Comparison of ENCODE assay signal across 18 cellular contexts in genomic region chr3:96319176-96319575, GRCh38.
"Had no signal": no experiment of that assay in that cellular context is flagged by ENCODE, and none has a peak within 500 bp of the region (broad histone marks: within the 10 kb centered on the region; RNA-seq: fewer than 3 reads in every experiment).

No MANE protein-coding gene starts in this region.

- H3K27me3 ChIP-seq: adrenal gland, dorsolateral prefrontal cortex, esophagus muscularis mucosa, heart left ventricle had no signal

- DNase-seq: activated CD4-positive, alpha-beta T cell treated with anti-CD3 and anti-CD28 coated beads, Interleukin-2, amount 50 U/mL, for 48 hours; activated naive CD4-positive, alpha-beta T cell treated with anti-CD3 and anti-CD28 coated beads, Interleukin-2, amount 50 U/mL, for 16 hours; adrenal gland; dorsolateral prefrontal cortex; foreskin melanocyte; heart left ventricle; midbrain; right cardiac atrium; stimulated activated CD4-positive, alpha-beta T cell treated with anti-CD3 and anti-CD28 coated beads, Interleukin-4, amount 100 ng/mL, for 4 hours; stimulated activated CD8-positive, alpha-beta memory T cell treated with anti-CD3 and anti-CD28 coated beads, Interleukin-4, amount 100 ng/mL, for 48 hours; stimulated activated naive CD8-positive, alpha-beta T cell treated with anti-CD3 and anti-CD28 coated beads, Interleukin-15, Interleukin-2, amounts not matched to agents 100 U/mL and 50 U/mL, for 24 hours; trophoblast cell had no signal

- H3K4me3 ChIP-seq: adrenal gland, dorsolateral prefrontal cortex, esophagus muscularis mucosa, heart left ventricle, lung, skin epidermis had no signal

- H3K27ac Mint-ChIP-seq: activated T-helper 2 cell treated with anti-CD3 and anti-CD28 coated beads, Interferon-gamma antibody, Interleukin-2, Interleukin-4, amounts not matched to agents 10 μg/mL and 5 μg/mL and 100 μg/mL, durations not matched to agents 14 hours and 24 hours and 36 hours had no signal

- H3K36me3 ChIP-seq: adrenal gland, esophagus muscularis mucosa, heart left ventricle, prostate gland had no signal

- ATAC-seq: heart left ventricle; right cardiac atrium; stimulated activated naive CD8-positive, alpha-beta T cell treated with anti-CD3 and anti-CD28 coated beads, Interleukin-15, Interleukin-2, amounts not matched to agents 100 U/mL and 50 U/mL, for 24 hours had no signal

- H3K27ac ChIP-seq: adrenal gland, dorsolateral prefrontal cortex, esophagus muscularis mucosa, heart left ventricle, prostate gland, skin epidermis, VCaP had no signal

- H3K4me1 ChIP-seq: adrenal gland, esophagus muscularis mucosa, heart left ventricle, prostate gland had no signal

- H3K9me3 ChIP-seq: adrenal gland, esophagus muscularis mucosa, prostate gland had no signal
